8 cellular contexts compared by ENCODE assay signal in the genomic region with DNA sequence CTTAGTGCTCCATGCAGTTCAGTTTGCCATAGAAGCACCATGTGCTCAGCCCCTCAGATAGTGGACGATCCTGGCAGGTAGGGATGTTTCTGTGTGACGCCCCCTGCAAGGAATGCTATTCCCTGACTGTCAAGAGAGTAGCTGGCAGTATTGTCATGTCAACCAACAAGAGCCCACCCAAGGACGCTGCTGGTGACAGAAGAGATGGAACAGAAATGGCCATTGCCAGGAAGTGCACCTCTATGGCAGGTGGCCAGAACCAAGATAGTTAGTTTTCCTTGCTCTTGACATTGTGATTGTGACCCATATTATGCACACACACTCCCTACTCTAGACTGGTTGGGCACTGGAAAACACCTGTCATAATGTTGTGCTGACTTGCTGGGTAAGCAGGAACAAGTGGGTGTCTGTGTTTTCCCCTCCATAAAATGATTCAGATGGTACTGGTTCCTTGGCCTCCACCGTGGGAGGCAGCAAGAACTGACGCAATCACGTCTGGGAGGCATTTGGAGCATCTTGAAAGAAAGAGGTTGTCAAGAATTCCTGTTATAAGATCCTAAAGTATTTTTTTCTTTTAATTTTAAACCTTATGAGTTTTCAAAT.
DNase-seq lines count a peak whose midpoint lies in the region; ATAC-seq and TF ChIP-seq lines count a peak whose summit lies in the region.

No MANE protein-coding gene starts in this region.

- TF ChIP-seq CTCF in foreskin keratinocyte (conservative IDR thresholded peaks at IDR 0.05) = no peak

- peaks cover 43% of the 10 kb centered on the region for H3K4me1 Mint-ChIP-seq in activated CD8-positive, alpha-beta T cell treated with anti-CD3 and anti-CD28 coated beads, Interleukin-2, amount 10 ng/mL, durations not matched to agents 7 days and 5 days (ENCODE audit: low read depth)
- H3K4me1 Mint-ChIP-seq in stimulated activated effector memory CD8-positive, alpha-beta T cell treated with anti-CD3 and anti-CD28 coated beads, Interleukin-12 subunit alpha, Interleukin-12 subunit beta, amount 100 ng/mL, for 72 hours = peaks cover 39% of the 10 kb centered on the region

- peak overlapping the region; percentile 90 for H3K27ac Mint-ChIP-seq in activated CD8-positive, alpha-beta T cell treated with anti-CD3 and anti-CD28 coated beads, Interleukin-2, amount 10 ng/mL, durations not matched to agents 7 days and 5 days
- peak overlapping the region; percentile 98 for H3K27ac Mint-ChIP-seq in stimulated activated effector memory CD8-positive, alpha-beta T cell treated with anti-CD3 and anti-CD28 coated beads, Interleukin-12 subunit alpha, Interleukin-12 subunit beta, amount 100 ng/mL, for 72 hours

- peaks cover 3% of the 10 kb centered on the region for H3K9me3 Mint-ChIP-seq in activated CD8-positive, alpha-beta T cell treated with anti-CD3 and anti-CD28 coated beads, Interleukin-2, amount 10 ng/mL, durations not matched to agents 7 days and 5 days (ENCODE audit: insufficient read depth)
- H3K9me3 Mint-ChIP-seq in stimulated activated effector memory CD8-positive, alpha-beta T cell treated with anti-CD3 and anti-CD28 coated beads, Interleukin-12 subunit alpha, Interleukin-12 subunit beta, amount 100 ng/mL, for 72 hours = peaks cover 6% of the 10 kb centered on the region

- no peaks in the 10 kb centered on the region for H3K27me3 ChIP-seq in foreskin keratinocyte
- no peaks in the 10 kb centered on the region for H3K27me3 ChIP-seq in MG63

- H3K36me3 Mint-ChIP-seq in activated CD8-positive, alpha-beta T cell treated with anti-CD3 and anti-CD28 coated beads, Interleukin-2, amount 10 ng/mL, durations not matched to agents 7 days and 5 days (ENCODE audit: low read depth) = peaks cover 9% of the 10 kb centered on the region
- no peaks in the 10 kb centered on the region for H3K36me3 Mint-ChIP-seq in stimulated activated effector memory CD8-positive, alpha-beta T cell treated with anti-CD3 and anti-CD28 coated beads, Interleukin-12 subunit alpha, Interleukin-12 subunit beta, amount 100 ng/mL, for 72 hours

- DNase-seq in NCI-H2029 (lab: John Stamatoyannopoulos, UW) (peak; percentile 65), foreskin keratinocyte (peak; percentile 11 to 17), NCI-H526 treated with DMSO at 0.1 percent for 48 hours (lab: John Stamatoyannopoulos, UW) (no peak), MG63 (no peak), AML-193 (lab: John Stamatoyannopoulos, UW) (no peak)
- DNase-seq in activated CD8-positive, alpha-beta T cell treated with anti-CD3 and anti-CD28 coated beads, Interleukin-2, amount 10 ng/mL, durations not matched to agents 7 days and 5 days = no peak
- peak; percentile 10 to 50 for DNase-seq in stimulated activated effector memory CD8-positive, alpha-beta T cell treated with anti-CD3 and anti-CD28 coated beads, Interleukin-12 subunit alpha, Interleukin-12 subunit beta, amount 100 ng/mL, for 72 hours (ENCODE audit: low spot score in 2 of 2)

- H3K27ac ChIP-seq in foreskin keratinocyte = no peak overlapping the region

- no peaks in the 10 kb centered on the region for H3K9me3 ChIP-seq in MG63

- POLR2A ChIA-PET in activated CD8-positive, alpha-beta T cell treated with anti-CD3 and anti-CD28 coated beads, Interleukin-2, amount 10 ng/mL, durations not matched to agents 7 days and 5 days (lab: Charles Lee) = interaction anchor here (0.7 kb wide), 1 partner anchor 581 kb away, joined by 5 read pairs; no protein-coding TSS in a partner anchor

- H3K4me3 ChIP-seq in MG63 = no peak overlapping the region

- no peaks in the 10 kb centered on the region for H3K27me3 Mint-ChIP-seq in activated CD8-positive, alpha-beta T cell treated with anti-CD3 and anti-CD28 coated beads, Interleukin-2, amount 10 ng/mL, durations not matched to agents 7 days and 5 days (ENCODE audit: low read depth)

- CTCF ChIA-PET in activated CD8-positive, alpha-beta T cell treated with anti-CD3 and anti-CD28 coated beads, Interleukin-2, amount 10 ng/mL, durations not matched to agents 7 days and 5 days (lab: Charles Lee) = interaction anchor here (1.1 to 2.2 kb wide), 3 partner anchors 13 to 130 kb away, joined by 3 to 6 read pairs (median 5); no protein-coding TSS in a partner anchor

- no peaks in the 10 kb centered on the region for H3K36me3 ChIP-seq in MG63

- peak; percentile 55 for ATAC-seq in activated CD8-positive, alpha-beta T cell treated with anti-CD3 and anti-CD28 coated beads, Interleukin-2, amount 10 ng/mL, durations not matched to agents 7 days and 5 days
- ATAC-seq in foreskin keratinocyte = peak; percentile 23
- peak; percentile 98 for ATAC-seq in stimulated activated effector memory CD8-positive, alpha-beta T cell treated with anti-CD3 and anti-CD28 coated beads, Interleukin-12 subunit alpha, Interleukin-12 subunit beta, amount 100 ng/mL, for 72 hours
- ATAC-seq in GM21526 (IDR thresholded peaks at IDR 0.05; ENCODE audit: low FRiP score, unreplicated experiment) = no peak

- H3K4me1 ChIP-seq in foreskin keratinocyte = no peaks in the 10 kb centered on the region

- H3K4me3 Mint-ChIP-seq in activated CD8-positive, alpha-beta T cell treated with anti-CD3 and anti-CD28 coated beads, Interleukin-2, amount 10 ng/mL, durations not matched to agents 7 days and 5 days = no peak overlapping the region
- peak overlapping the region; percentile 66 for H3K4me3 Mint-ChIP-seq in stimulated activated effector memory CD8-positive, alpha-beta T cell treated with anti-CD3 and anti-CD28 coated beads, Interleukin-12 subunit alpha, Interleukin-12 subunit beta, amount 100 ng/mL, for 72 hours

Comparison
In these comparisons a context has a peak if more than half of its experiments do, and no peak if none do; other contexts are left out.
1. DNase-seq: peak in NCI-H2029 (single experiment), foreskin keratinocyte (2 of 2) and stimulated activated effector memory CD8-positive, alpha-beta T cell treated with anti-CD3 and anti-CD28 coated beads, Interleukin-12 subunit alpha, Interleukin-12 subunit beta, amount 100 ng/mL, for 72 hours (2 of 2); none in activated CD8-positive, alpha-beta T cell treated with anti-CD3 and anti-CD28 coated beads, Interleukin-2, amount 10 ng/mL, durations not matched to agents 7 days and 5 days (single experiment), NCI-H526 treated with DMSO at 0.1 percent for 48 hours (single experiment), MG63 (single experiment) and AML-193 (0 of 2).